8 cellular contexts compared by ENCODE assay signal in the genomic region with DNA sequence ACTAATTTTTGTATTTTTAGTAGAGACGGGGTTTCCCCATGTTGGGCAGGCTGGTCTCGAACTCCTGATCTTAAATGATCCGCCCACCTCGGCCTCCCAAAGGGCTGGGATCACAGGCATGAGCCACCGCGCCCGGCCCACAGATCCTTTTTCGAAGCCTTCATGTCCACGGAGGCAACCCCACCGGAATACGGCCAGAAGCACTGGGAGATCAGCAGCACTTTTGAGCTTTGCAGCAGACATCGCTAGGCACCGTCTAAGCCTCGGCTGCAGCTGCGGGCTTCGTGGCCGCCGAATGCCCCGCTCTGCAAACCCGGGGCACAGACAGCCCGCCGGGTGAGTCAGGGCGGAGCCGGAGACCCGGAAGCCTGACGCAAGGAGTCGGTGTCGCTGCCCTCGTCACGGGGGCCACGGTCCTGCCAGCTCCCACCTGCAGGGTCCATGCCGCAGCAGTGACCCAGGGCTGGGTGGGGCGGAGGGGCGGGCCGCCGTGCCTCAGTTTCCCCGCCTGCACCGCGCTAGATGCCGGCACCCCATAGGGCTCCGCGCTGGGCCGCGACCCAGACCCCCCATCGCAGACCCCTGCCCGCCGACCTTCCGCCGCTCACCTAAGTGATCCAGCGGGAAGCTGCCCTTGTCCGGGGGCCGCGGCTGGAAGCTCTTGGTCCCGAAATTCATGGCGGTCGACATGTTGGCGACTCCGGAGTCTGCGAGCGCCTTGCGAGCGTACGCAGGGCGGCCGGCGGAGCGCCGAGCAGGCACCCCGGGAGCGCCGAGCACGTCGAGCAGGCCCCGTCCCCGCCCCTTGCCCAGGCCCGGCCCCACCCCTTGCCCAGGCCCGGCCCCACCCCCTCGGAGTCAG. TPM values are rescaled to one million over a fixed set of nuclear protein-coding genes. Genes with fewer than 3 reads are reported as not detected.
DNase-seq lines count a peak whose midpoint lies in the region; ATAC-seq, FAIRE-seq and TF ChIP-seq lines count a peak whose summit lies in the region.

COX19 (minus strand) TSS at position 730 of the 862 bp plus-strand sequence; CDS start at position 690, 40 bp downstream.

- peaks cover 40% of the 10 kb centered on the region for H4K20me1 ChIP-seq in astrocyte (ENCODE audit: insufficient read depth, low read length)

- no peak for FAIRE-seq in astrocyte (lab: Jason Lieb, UNC)

- H3K36me3 ChIP-seq in astrocyte (ENCODE audit: insufficient read depth, low read length) (peaks cover 15% of the 10 kb centered on the region), aorta (ENCODE audit: control insufficient read depth in 1 of 2, insufficient read depth in 2 of 2, low read length in 1 of 2) (peaks cover 0 to 2% of the 10 kb centered on the region in 2 donors)

- peak within 1 kb of the TSS; percentile 91 for H3K4me2 ChIP-seq in astrocyte (ENCODE audit: low read length)

- DNase-seq in NCI-H1930 (lab: John Stamatoyannopoulos, UW) (peak; percentile 71 to 81), T-helper 9 cell (peak; percentile 85), astrocyte (ENCODE audit: low read depth) (peak; percentile 72), hippocampal formation (lab: John Stamatoyannopoulos, UW) (peak; percentile 55 to 86), retina (peak; percentile 90), aorta (peak; percentile 95 to 97)

- intact Hi-C loops in aorta (cut with DNase I), result loop anchor here in 1 of 2 donors (5.0 kb wide), 1 partner anchor 167 kb away; no protein-coding TSS in a partner anchor

- H3K27ac ChIP-seq in astrocyte (ENCODE audit: low read depth, low read length) (peak within 1 kb of the TSS; percentile 94), aorta (ENCODE audit: low read depth in 1 of 2, low read length in 2 of 2) (peak within 1 kb of the TSS; percentile 78 to 81)

- WGBS in aorta, 2 donors, result 0% methylated on average over 74 to 78 of the region's 78 CpGs

- peaks cover 8% of the 10 kb centered on the region for H3K4me1 Mint-ChIP-seq in astrocyte (ENCODE audit: low read depth, unreplicated experiment)

- no peaks in the 10 kb centered on the region for H3K27me3 ChIP-seq in astrocyte (ENCODE audit: insufficient read depth, low read length)
- no peaks in the 10 kb centered on the region for H3K27me3 ChIP-seq in aorta (ENCODE audit: control insufficient read depth in 1 of 2, insufficient read depth in 2 of 2, low read length in 1 of 2)

- no peaks in the 10 kb centered on the region for H3K27me3 Mint-ChIP-seq in astrocyte (ENCODE audit: low read depth, unreplicated experiment)

- peak within 1 kb of the TSS; percentile 96 for H3K4me3 Mint-ChIP-seq in astrocyte (ENCODE audit: unreplicated experiment)

- H3K9me3 ChIP-seq in astrocyte (ENCODE audit: insufficient read depth, low read depth, low read length) (no peaks in the 10 kb centered on the region), aorta (ENCODE audit: control insufficient read depth, low read length) (no peaks in the 10 kb centered on the region)

- H3K9ac ChIP-seq in astrocyte (ENCODE audit: low read length), result peak within 1 kb of the TSS; percentile 98

- H3K9me3 Mint-ChIP-seq in astrocyte (ENCODE audit: unreplicated experiment), result no peaks in the 10 kb centered on the region

- H3K36me3 Mint-ChIP-seq in astrocyte (ENCODE audit: low read depth, unreplicated experiment), result peaks cover 5% of the 10 kb centered on the region

- peaks cover 51% of the 10 kb centered on the region for H3K79me2 ChIP-seq in astrocyte (ENCODE audit: insufficient read depth, low read length)

- peak within 1 kb of the TSS; percentile 94 for H3K4me3 ChIP-seq in astrocyte (ENCODE audit: insufficient read depth, low read depth, low read length)
- peak within 1 kb of the TSS; percentile 65 to 98 for H3K4me3 ChIP-seq in aorta (ENCODE audit: low read length in 2 of 2)

- H2AFZ ChIP-seq in astrocyte (ENCODE audit: low read depth, low read length), result peak within 1 kb of the TSS; percentile 94

- TF ChIP-seq CTCF in astrocyte (IDR thresholded peaks at IDR 0.05; ENCODE audit: insufficient read depth, low read depth, low read length), result no peak

- H3K27ac Mint-ChIP-seq in astrocyte (ENCODE audit: unreplicated experiment), result peak within 1 kb of the TSS; percentile 94

- ATAC-seq in GM18498 (IDR thresholded peaks at IDR 0.05; ENCODE audit: unreplicated experiment) (peak; percentile 81), HG02884 (IDR thresholded peaks at IDR 0.05; ENCODE audit: unreplicated experiment) (peak; percentile 70), aorta (ENCODE audit: low FRiP score) (peak; percentile 98)

- H3K4me1 ChIP-seq in astrocyte (ENCODE audit: insufficient read depth, low read length), result peaks cover 8% of the 10 kb centered on the region
- no peaks in the 10 kb centered on the region for H3K4me1 ChIP-seq in aorta (ENCODE audit: control insufficient read depth in 1 of 2, insufficient read depth in 2 of 2, low read length in 2 of 2)

RNA-seq across cellular contexts. Expression of gene COX19, which starts in this region (rescaled TPM):
- total RNA-seq in astrocyte (13.4 and 13.8 TPM in 2 replicates), aorta (10 to 100 TPM; 10.8 to 17.0 TPM)
- polyA plus RNA-seq in aorta, result 1 to 10 TPM; 3.1 to 6.7 TPM

Comparison
In these comparisons a context has a peak if more than half of its experiments do, and no peak if none do; other contexts are left out.
1. Peak in every context shown above with its lines: DNase-seq, ATAC-seq, H3K4me3 ChIP-seq and H3K27ac ChIP-seq.